Comparison of ENCODE assay signal across 2 cellular contexts in the genomic region with DNA sequence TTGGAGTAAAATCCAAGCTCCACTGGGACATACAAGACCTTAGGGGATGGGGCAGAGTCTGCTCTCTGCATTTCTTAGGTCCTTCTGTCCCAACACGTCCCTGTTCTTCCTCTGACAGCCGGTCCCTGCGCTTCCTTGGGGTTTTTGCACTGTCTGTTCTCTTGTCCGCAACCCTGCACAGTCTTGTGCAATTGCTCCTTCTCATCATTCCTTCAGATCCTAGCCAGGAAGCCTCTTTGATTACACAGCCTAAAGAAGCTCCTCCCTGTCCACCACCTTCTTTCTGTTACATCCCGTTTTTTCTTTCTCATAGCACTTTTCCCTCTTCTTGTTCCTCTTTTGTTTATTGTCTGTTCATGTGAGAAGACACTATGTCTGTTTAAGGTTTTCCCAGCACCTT.
A peak's percentile ranks its signal among the peaks of the same experiment; 100 is the strongest.
TF ChIP-seq lines count a peak whose summit lies in the region.

No MANE protein-coding gene starts in this region.

TF ChIP-seq in IMR-90, 13 proteins besides CTCF, POLR2A, EP300 and RAD21:
- TF ChIP-seq CEBPB (IDR thresholded peaks at IDR 0.05; ENCODE audit: low read depth, low read length) (peak; percentile 77), RFX5 (IDR thresholded peaks at IDR 0.05; ENCODE audit: low read depth, low read length) (no peak), CHD1 (IDR thresholded peaks at IDR 0.05; ENCODE audit: low read depth, low read length) (no peak), MXI1 (IDR thresholded peaks at IDR 0.05; ENCODE audit: borderline replicate concordance, low read depth, low read length) (no peak), FOS (IDR thresholded peaks at IDR 0.05; ENCODE audit: low read depth, low read length) (no peak), MAZ (IDR thresholded peaks at IDR 0.05; ENCODE audit: borderline replicate concordance, low read depth, low read length) (no peak), NFE2L2 (IDR thresholded peaks at IDR 0.05; ENCODE audit: low read depth, low read length) (no peak)
- TF ChIP-seq, protein P1, sequence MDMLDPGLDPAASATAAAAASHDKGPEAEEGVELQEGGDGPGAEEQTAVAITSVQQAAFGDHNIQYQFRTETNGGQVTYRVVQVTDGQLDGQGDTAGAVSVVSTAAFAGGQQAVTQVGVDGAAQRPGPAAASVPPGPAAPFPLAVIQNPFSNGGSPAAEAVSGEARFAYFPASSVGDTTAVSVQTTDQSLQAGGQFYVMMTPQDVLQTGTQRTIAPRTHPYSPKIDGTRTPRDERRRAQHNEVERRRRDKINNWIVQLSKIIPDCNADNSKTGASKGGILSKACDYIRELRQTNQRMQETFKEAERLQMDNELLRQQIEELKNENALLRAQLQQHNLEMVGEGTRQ (IDR thresholded peaks at IDR 0.05; ENCODE audit: low read depth, low read length), result no peak

TF ChIP-seq in WTC11, 78 proteins besides CTCF, POLR2A, EP300 and RAD21:
- TF ChIP-seq, protein P2, sequence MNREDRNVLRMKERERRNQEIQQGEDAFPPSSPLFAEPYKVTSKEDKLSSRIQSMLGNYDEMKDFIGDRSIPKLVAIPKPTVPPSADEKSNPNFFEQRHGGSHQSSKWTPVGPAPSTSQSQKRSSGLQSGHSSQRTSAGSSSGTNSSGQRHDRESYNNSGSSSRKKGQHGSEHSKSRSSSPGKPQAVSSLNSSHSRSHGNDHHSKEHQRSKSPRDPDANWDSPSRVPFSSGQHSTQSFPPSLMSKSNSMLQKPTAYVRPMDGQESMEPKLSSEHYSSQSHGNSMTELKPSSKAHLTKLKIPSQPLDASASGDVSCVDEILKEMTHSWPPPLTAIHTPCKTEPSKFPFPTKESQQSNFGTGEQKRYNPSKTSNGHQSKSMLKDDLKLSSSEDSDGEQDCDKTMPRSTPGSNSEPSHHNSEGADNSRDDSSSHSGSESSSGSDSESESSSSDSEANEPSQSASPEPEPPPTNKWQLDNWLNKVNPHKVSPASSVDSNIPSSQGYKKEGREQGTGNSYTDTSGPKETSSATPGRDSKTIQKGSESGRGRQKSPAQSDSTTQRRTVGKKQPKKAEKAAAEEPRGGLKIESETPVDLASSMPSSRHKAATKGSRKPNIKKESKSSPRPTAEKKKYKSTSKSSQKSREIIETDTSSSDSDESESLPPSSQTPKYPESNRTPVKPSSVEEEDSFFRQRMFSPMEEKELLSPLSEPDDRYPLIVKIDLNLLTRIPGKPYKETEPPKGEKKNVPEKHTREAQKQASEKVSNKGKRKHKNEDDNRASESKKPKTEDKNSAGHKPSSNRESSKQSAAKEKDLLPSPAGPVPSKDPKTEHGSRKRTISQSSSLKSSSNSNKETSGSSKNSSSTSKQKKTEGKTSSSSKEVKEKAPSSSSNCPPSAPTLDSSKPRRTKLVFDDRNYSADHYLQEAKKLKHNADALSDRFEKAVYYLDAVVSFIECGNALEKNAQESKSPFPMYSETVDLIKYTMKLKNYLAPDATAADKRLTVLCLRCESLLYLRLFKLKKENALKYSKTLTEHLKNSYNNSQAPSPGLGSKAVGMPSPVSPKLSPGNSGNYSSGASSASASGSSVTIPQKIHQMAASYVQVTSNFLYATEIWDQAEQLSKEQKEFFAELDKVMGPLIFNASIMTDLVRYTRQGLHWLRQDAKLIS (CRISPR knock-in tag; IDR thresholded peaks at IDR 0.05; ENCODE audit: borderline replicate concordance), result no peak
- TF ChIP-seq, protein P3, sequence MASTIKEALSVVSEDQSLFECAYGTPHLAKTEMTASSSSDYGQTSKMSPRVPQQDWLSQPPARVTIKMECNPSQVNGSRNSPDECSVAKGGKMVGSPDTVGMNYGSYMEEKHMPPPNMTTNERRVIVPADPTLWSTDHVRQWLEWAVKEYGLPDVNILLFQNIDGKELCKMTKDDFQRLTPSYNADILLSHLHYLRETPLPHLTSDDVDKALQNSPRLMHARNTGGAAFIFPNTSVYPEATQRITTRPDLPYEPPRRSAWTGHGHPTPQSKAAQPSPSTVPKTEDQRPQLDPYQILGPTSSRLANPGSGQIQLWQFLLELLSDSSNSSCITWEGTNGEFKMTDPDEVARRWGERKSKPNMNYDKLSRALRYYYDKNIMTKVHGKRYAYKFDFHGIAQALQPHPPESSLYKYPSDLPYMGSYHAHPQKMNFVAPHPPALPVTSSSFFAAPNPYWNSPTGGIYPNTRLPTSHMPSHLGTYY (CRISPR knock-in tag; IDR thresholded peaks at IDR 0.05), result no peak
- TF ChIP-seq, protein P4, sequence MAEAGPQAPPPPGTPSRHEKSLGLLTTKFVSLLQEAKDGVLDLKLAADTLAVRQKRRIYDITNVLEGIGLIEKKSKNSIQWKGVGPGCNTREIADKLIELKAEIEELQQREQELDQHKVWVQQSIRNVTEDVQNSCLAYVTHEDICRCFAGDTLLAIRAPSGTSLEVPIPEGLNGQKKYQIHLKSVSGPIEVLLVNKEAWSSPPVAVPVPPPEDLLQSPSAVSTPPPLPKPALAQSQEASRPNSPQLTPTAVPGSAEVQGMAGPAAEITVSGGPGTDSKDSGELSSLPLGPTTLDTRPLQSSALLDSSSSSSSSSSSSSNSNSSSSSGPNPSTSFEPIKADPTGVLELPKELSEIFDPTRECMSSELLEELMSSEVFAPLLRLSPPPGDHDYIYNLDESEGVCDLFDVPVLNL (CRISPR knock-in tag; IDR thresholded peaks at IDR 0.05; ENCODE audit: borderline replicate concordance, low read depth), result no peak
- TF ChIP-seq SMAD4 (CRISPR knock-in tag; IDR thresholded peaks at IDR 0.05) (no peak), ZNF121 (CRISPR knock-in tag; IDR thresholded peaks at IDR 0.05) (no peak), NR2C2 (CRISPR knock-in tag; IDR thresholded peaks at IDR 0.05) (no peak), CREB1 (CRISPR knock-in tag; IDR thresholded peaks at IDR 0.05) (no peak), EMX1 (CRISPR knock-in tag; IDR thresholded peaks at IDR 0.05) (no peak), KAT7 (CRISPR knock-in tag; IDR thresholded peaks at IDR 0.05; ENCODE audit: borderline replicate concordance) (no peak), ZNF396 (CRISPR knock-in tag; IDR thresholded peaks at IDR 0.05; ENCODE audit: borderline replicate concordance) (no peak)
- TF ChIP-seq, protein P5, sequence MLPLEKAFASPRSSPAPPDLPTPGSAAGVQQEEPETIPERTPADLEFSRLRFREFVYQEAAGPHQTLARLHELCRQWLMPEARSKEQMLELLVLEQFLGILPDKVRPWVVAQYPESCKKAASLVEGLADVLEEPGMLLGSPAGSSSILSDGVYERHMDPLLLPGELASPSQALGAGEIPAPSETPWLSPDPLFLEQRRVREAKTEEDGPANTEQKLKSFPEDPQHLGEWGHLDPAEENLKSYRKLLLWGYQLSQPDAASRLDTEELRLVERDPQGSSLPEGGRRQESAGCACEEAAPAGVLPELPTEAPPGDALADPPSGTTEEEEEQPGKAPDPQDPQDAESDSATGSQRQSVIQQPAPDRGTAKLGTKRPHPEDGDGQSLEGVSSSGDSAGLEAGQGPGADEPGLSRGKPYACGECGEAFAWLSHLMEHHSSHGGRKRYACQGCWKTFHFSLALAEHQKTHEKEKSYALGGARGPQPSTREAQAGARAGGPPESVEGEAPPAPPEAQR (CRISPR knock-in tag; IDR thresholded peaks at IDR 0.05), result no peak
- TF ChIP-seq, protein P6, sequence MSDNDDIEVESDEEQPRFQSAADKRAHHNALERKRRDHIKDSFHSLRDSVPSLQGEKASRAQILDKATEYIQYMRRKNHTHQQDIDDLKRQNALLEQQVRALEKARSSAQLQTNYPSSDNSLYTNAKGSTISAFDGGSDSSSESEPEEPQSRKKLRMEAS (CRISPR knock-in tag; IDR thresholded peaks at IDR 0.05), result no peak
- TF ChIP-seq, protein P7, sequence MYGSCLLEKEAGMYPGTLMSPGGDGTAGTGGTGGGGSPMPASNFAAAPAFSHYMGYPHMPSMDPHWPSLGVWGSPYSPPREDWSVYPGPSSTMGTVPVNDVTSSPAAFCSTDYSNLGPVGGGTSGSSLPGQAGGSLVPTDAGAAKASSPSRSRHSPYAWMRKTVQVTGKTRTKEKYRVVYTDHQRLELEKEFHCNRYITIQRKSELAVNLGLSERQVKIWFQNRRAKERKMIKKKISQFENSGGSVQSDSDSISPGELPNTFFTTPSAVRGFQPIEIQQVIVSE (CRISPR knock-in tag; IDR thresholded peaks at IDR 0.05; ENCODE audit: borderline replicate concordance), result no peak
- TF ChIP-seq, protein P1 (CRISPR knock-in tag; IDR thresholded peaks at IDR 0.05), result no peak
- TF ChIP-seq, protein P8, sequence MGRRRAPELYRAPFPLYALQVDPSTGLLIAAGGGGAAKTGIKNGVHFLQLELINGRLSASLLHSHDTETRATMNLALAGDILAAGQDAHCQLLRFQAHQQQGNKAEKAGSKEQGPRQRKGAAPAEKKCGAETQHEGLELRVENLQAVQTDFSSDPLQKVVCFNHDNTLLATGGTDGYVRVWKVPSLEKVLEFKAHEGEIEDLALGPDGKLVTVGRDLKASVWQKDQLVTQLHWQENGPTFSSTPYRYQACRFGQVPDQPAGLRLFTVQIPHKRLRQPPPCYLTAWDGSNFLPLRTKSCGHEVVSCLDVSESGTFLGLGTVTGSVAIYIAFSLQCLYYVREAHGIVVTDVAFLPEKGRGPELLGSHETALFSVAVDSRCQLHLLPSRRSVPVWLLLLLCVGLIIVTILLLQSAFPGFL (CRISPR knock-in tag; IDR thresholded peaks at IDR 0.05; ENCODE audit: borderline replicate concordance), result no peak
